8 cellular contexts compared by ENCODE assay signal in the genomic region with DNA sequence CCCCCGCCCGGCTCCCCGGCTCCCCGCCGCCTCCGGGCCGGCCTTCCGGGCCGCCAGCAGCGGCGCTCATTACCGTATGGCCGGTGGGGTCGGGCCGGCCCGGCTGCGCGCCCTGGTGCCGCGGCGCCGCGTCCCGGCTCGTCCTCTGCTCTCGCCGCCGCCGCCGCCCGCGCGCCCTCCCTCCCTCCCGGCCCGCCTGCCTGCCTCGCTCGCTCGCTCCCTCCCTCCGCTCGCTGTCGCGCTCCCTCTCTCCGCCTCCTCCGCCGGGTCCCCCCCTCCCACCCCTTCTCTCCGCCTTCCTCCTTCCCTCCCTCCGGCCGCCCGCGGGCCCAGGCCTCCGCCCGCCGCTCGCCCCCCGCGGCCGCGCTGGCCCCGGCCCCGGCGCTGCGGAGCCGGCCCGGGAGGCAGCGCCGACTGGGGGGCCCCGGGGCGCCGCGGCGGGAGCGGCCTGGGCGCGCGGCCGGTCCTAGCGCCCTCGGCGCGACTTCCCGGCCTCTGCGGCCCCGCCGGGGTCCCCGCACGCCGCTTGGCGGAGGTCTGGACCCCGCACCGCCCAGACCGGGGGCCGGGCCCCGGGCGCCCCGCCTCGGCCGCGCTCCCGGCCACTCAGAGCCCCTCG. TPM values are rescaled to one million over a fixed set of nuclear protein-coding genes. Genes with fewer than 3 reads are reported as not detected.
A peak's percentile ranks its signal among the peaks of the same experiment; 100 is the strongest.
DNase-seq lines count a peak whose midpoint lies in the region; ATAC-seq, FAIRE-seq and TF ChIP-seq lines count a peak whose summit lies in the region.

Gene DNMT3A (minus strand): TSS at position 173 of the 619 bp plus-strand sequence. CDS start 27,941 bp downstream, outside the sequence.

- no peaks in the 10 kb centered on the region for H3K36me3 Mint-ChIP-seq in WTC11

- peaks cover 22% of the 10 kb centered on the region for H3K27me3 Mint-ChIP-seq in WTC11 (ENCODE audit: low read depth)

- in situ Hi-C loops in GM13977 (cut with MboI; ENCODE audit: low pct_unique_long_range_greater_than_20kb, low sequenced_read_pairs, unreplicated experiment): no loop called here

- H3K9ac ChIP-seq in keratinocyte (ENCODE audit: control insufficient read depth, extremely low read depth, insufficient read depth, low read length): peak within 1 kb of the TSS; percentile 28
- no peak within 1 kb of the TSS for H3K9ac ChIP-seq in smooth muscle cell (ENCODE audit: low read depth)

- 0% methylated on average over 23 of the region's 100 CpGs for WGBS in smooth muscle cell (ENCODE audit: low lambda C conversion rate)

- H3K27me3 ChIP-seq in keratinocyte (ENCODE audit: control insufficient read depth, extremely low read depth, insufficient read depth, low read length) (no peaks in the 10 kb centered on the region), smooth muscle cell (ENCODE audit: low read depth) (no peaks in the 10 kb centered on the region)

- H3K9me3 ChIP-seq in keratinocyte (ENCODE audit: control insufficient read depth, low read depth, low read length) (no peaks in the 10 kb centered on the region), smooth muscle cell (replicated peaks; ENCODE audit: low read depth) (no peaks in the 10 kb centered on the region)

- no peak for FAIRE-seq in keratinocyte (lab: Jason Lieb, UNC)

- no peaks in the 10 kb centered on the region for H3K9me1 ChIP-seq in keratinocyte (ENCODE audit: control insufficient read depth, extremely low read depth, insufficient read depth, low read length)

- H3K4me3 ChIP-seq in keratinocyte (ENCODE audit: control insufficient read depth in 2 of 3, extremely low read depth in 1 of 3, insufficient read depth in 2 of 3, low read depth in 1 of 3, low read length in 3 of 3) (peak within 1 kb of the TSS; percentile 53 to 65 (median 56)), smooth muscle cell (peak within 1 kb of the TSS; percentile 73)

- no peak for TF ChIP-seq CTCF in GM13977 (IDR thresholded peaks at IDR 0.05; ENCODE audit: extremely low read depth, insufficient read depth, missing control alignments)
- no peak for TF ChIP-seq CTCF in WTC11 (IDR thresholded peaks at IDR 0.05)
- no peak for TF ChIP-seq CTCF in keratinocyte (optimal IDR thresholded peaks at IDR 0.05 in 1 of 3, IDR thresholded peaks at IDR 0.05 in 1 of 3, conservative IDR thresholded peaks at IDR 0.05 in 1 of 3; ENCODE audit: extremely low read depth in 1 of 3, insufficient read depth in 2 of 3, low read length in 3 of 3)
- no peak for TF ChIP-seq CTCF in smooth muscle cell (IDR thresholded peaks at IDR 0.05; ENCODE audit: borderline replicate concordance, insufficient read depth, poor library complexity, severe bottlenecking)

- DNase-seq in GM13977 (ENCODE audit: low spot score): peak; percentile 87
- DNase-seq in NCI-H1092 treated with DMSO at 0.1 percent for 48 hours (lab: John Stamatoyannopoulos, UW): peak; percentile 69
- DNase-seq in WTC11 (ENCODE audit: low spot score): peak; percentile 73
- DNase-seq in cerebellum (ENCODE audit: low spot score): peak; percentile 91
- DNase-seq in keratinocyte (ENCODE audit: low read depth, low spot score): no peak
- peak; percentile 34 for DNase-seq in smooth muscle cell (lab: John Stamatoyannopoulos, UW; ENCODE audit: unreplicated experiment)
- DNase-seq in NCI-H524 treated with DMSO at 0.1 percent for 48 hours (lab: John Stamatoyannopoulos, UW): no peak

- H3K4me2 ChIP-seq in keratinocyte (ENCODE audit: control insufficient read depth, extremely low read depth, insufficient read depth, low read depth, low read length) (peak within 1 kb of the TSS; percentile 80), smooth muscle cell (peak within 1 kb of the TSS; percentile 88)

- H3K27ac Mint-ChIP-seq in WTC11: no peak within 1 kb of the TSS

- ATAC-seq in HG02588 (IDR thresholded peaks at IDR 0.05; ENCODE audit: unreplicated experiment) (peak; percentile 34), WTC11 (peak; percentile 13)

- H3K4me1 ChIP-seq in keratinocyte (ENCODE audit: control insufficient read depth, extremely low read depth, insufficient read depth, low read length) (no peaks in the 10 kb centered on the region), smooth muscle cell (ENCODE audit: low read depth) (no peaks in the 10 kb centered on the region)

- H2AFZ ChIP-seq in keratinocyte (ENCODE audit: control insufficient read depth, low read length): peak within 1 kb of the TSS; percentile 49
- no peak within 1 kb of the TSS for H2AFZ ChIP-seq in smooth muscle cell (ENCODE audit: low read depth)

- no peaks in the 10 kb centered on the region for H3F3A ChIP-seq in smooth muscle cell (ENCODE audit: low read depth)

- H3K36me3 ChIP-seq in keratinocyte (ENCODE audit: control insufficient read depth in 2 of 2, extremely low read depth in 1 of 2, insufficient read depth in 2 of 2, low read length in 2 of 2): peaks cover 0 to 2% of the 10 kb centered on the region in 2 experiments
- no peaks in the 10 kb centered on the region for H3K36me3 ChIP-seq in smooth muscle cell (ENCODE audit: low read depth)

- no peaks in the 10 kb centered on the region for H3K79me2 ChIP-seq in keratinocyte (ENCODE audit: control insufficient read depth, insufficient read depth, low read length)
- H3K79me2 ChIP-seq in smooth muscle cell (ENCODE audit: low read depth): peaks cover 20% of the 10 kb centered on the region

- dilution Hi-C loops in keratinocyte (cut with MboI; ENCODE audit: extremely low pct_ligation_motif_present, low sequenced_read_pairs): no loop called here

- POLR2A ChIA-PET in WTC11 (lab: Charles Lee): no interaction called here

- no peaks in the 10 kb centered on the region for H3K9me3 Mint-ChIP-seq in WTC11

- H3K4me3 Mint-ChIP-seq in WTC11: peak within 1 kb of the TSS; percentile 65

- H4K20me1 ChIP-seq in keratinocyte (ENCODE audit: control insufficient read depth, extremely low read depth, insufficient read depth, low read length) (peaks cover 1% of the 10 kb centered on the region), smooth muscle cell (ENCODE audit: low read depth) (peaks cover 36% of the 10 kb centered on the region)

- H3K4me1 Mint-ChIP-seq in WTC11: peaks cover 34% of the 10 kb centered on the region

- CTCF ChIA-PET in WTC11 (lab: Charles Lee): interaction anchor here (1.0 to 3.1 kb wide), 6 partner anchors 19 to 34 kb away, joined by 3 to 24 read pairs (median 8); no protein-coding TSS in a partner anchor

- no peak within 1 kb of the TSS for H3K27ac ChIP-seq in keratinocyte (ENCODE audit: control insufficient read depth, insufficient read depth, low read length)
- no peak within 1 kb of the TSS for H3K27ac ChIP-seq in smooth muscle cell (ENCODE audit: low read depth)

TF ChIP-seq in WTC11, 78 proteins besides CTCF, POLR2A, EP300 and RAD21 (continues in another document):
- TF ChIP-seq NFATC4 (CRISPR knock-in tag; IDR thresholded peaks at IDR 0.05) (no peak), SMAD3 (CRISPR knock-in tag; IDR thresholded peaks at IDR 0.05; ENCODE audit: borderline replicate concordance) (no peak), KAT7 (CRISPR knock-in tag; IDR thresholded peaks at IDR 0.05; ENCODE audit: borderline replicate concordance) (no peak), ZNF138 (CRISPR knock-in tag; conservative IDR thresholded peaks at IDR 0.05) (no peak), CBFB (CRISPR knock-in tag; IDR thresholded peaks at IDR 0.05; ENCODE audit: low read depth) (no peak), PRDM15 (CRISPR knock-in tag; IDR thresholded peaks at IDR 0.05) (no peak), CREB1 (CRISPR knock-in tag; IDR thresholded peaks at IDR 0.05) (no peak)
- TF ChIP-seq, protein P1, sequence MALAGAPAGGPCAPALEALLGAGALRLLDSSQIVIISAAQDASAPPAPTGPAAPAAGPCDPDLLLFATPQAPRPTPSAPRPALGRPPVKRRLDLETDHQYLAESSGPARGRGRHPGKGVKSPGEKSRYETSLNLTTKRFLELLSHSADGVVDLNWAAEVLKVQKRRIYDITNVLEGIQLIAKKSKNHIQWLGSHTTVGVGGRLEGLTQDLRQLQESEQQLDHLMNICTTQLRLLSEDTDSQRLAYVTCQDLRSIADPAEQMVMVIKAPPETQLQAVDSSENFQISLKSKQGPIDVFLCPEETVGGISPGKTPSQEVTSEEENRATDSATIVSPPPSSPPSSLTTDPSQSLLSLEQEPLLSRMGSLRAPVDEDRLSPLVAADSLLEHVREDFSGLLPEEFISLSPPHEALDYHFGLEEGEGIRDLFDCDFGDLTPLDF (CRISPR knock-in tag; IDR thresholded peaks at IDR 0.05): no peak

RNA-seq across cellular contexts. Expression of gene DNMT3A, which starts in this region (rescaled TPM):
- total RNA-seq in WTC11 (2021) (154 to 162 TPM (median 154 TPM) in 3 replicates), cerebellum (63.3 TPM), smooth muscle cell (16.1 and 16.4 TPM in 2 replicates)
- polyA plus RNA-seq in keratinocyte (1.5 to 2.2 TPM (median 2.1 TPM) in 3 replicates), smooth muscle cell (18.9 and 19.9 TPM in 2 replicates)
- 2.2 TPM for polyA plus RNA-seq in keratinocyte (2011; ENCODE audit: low read depth)
- 0.88 and 1.7 TPM in 2 replicates for polyA plus RNA-seq in keratinocyte (2011; cell fraction: cytosol; rRNA removed)
- polyA plus RNA-seq in keratinocyte (2011; cell fraction: nucleus; rRNA removed): 5.8 and 6.7 TPM in 2 replicates
- 2.5 and 4.6 TPM in 2 replicates for polyA plus RNA-seq in keratinocyte (2012; ENCODE audit: low replicate concordance)
- polyA minus RNA-seq in keratinocyte: 4.8 to 16.5 TPM (median 10.5 TPM) in 3 replicates
- 5.6 TPM for polyA minus RNA-seq in keratinocyte (2011; cell fraction: cytosol; rRNA and poly(A)+ RNA removed)
- 7.4 and 10.2 TPM in 2 replicates for polyA minus RNA-seq in keratinocyte (2011; cell fraction: nucleus; rRNA and poly(A)+ RNA removed)

Comparison
In these comparisons a context has a peak if more than half of its experiments do, and no peak if none do; other contexts are left out.
1. DNase-seq: peak in GM13977 (single experiment), NCI-H1092 treated with DMSO at 0.1 percent for 48 hours (single experiment), WTC11 (single experiment), cerebellum (single experiment) and smooth muscle cell (single experiment); none in keratinocyte (single experiment) and NCI-H524 treated with DMSO at 0.1 percent for 48 hours (single experiment).